In genomic region chr20:1308702-1309095, GRCh38 we compare ENCODE assay signal across 29 cellular contexts.
"Had no signal": no experiment of that assay in that cellular context is flagged by ENCODE, and none has a peak within 500 bp of the region (broad histone marks: within the 10 kb centered on the region; RNA-seq: fewer than 3 reads in every experiment).

No MANE protein-coding gene starts in this region.

- H3K27ac ChIP-seq: coronary artery, gastroesophageal sphincter, heart left ventricle, left lung, lower lobe of right lung, prostate gland, sigmoid colon, stomach, tibial artery, upper lobe of right lung, VCaP had no signal

- H3K9me3 Mint-ChIP-seq: activated CD4-positive, alpha-beta T cell treated with anti-CD3 and anti-CD28 coated beads, Interleukin-2, amount 10 ng/mL, durations not matched to agents 24 days and 14 days; activated CD8-positive, alpha-beta T cell treated with anti-CD3 and anti-CD28 coated beads for 36 hours; activated T-cell treated with anti-CD3 and anti-CD28 coated beads, Interleukin-2, amount 50 U/mL, for 4 hours; activated T-helper 17 cell treated with anti-CD3 and anti-CD28 coated beads, Interleukin-2, amount 50 U/mL, for 72 hours; effector memory CD8-positive, alpha-beta T cell; nephron progenitor cell; stimulated activated naive B cell treated with anti-CD40 and anti-IgM and Interleukin-4, amounts not matched to agents 10 μg/mL and 1 μg/mL and 100 μg/mL, for 72 hours had no signal

- H3K4me3 Mint-ChIP-seq: activated CD4-positive, alpha-beta T cell treated with anti-CD3 and anti-CD28 coated beads, Interleukin-2, amount 10 ng/mL, durations not matched to agents 24 days and 14 days; activated CD8-positive, alpha-beta T cell treated with anti-CD3 and anti-CD28 coated beads for 36 hours; activated T-cell treated with anti-CD3 and anti-CD28 coated beads, Interleukin-2, amount 50 U/mL, for 4 hours; activated T-helper 17 cell treated with anti-CD3 and anti-CD28 coated beads, Interleukin-2, amount 50 U/mL, for 72 hours; effector memory CD8-positive, alpha-beta T cell; nephron progenitor cell; stimulated activated naive B cell treated with anti-CD40 and anti-IgM and Interleukin-4, amounts not matched to agents 10 μg/mL and 1 μg/mL and 100 μg/mL, for 72 hours had no signal

- ATAC-seq: activated CD4-positive, CD25-positive, alpha-beta regulatory T cell treated with anti-CD3 and anti-CD28 coated beads, Interleukin-2, amount 50 U/mL, for 24 hours; activated CD8-positive, alpha-beta T cell treated with anti-CD3 and anti-CD28 coated beads for 36 hours; activated T-cell treated with anti-CD3 and anti-CD28 coated beads, Interleukin-2, amount 50 U/mL, for 4 hours; activated T-helper 17 cell treated with anti-CD3 and anti-CD28 coated beads, Interleukin-2, amount 50 U/mL, for 72 hours; effector memory CD8-positive, alpha-beta T cell; gastroesophageal sphincter; heart left ventricle; left lung; lower lobe of right lung; mucosa of descending colon; stimulated activated naive B cell treated with anti-CD40 and anti-IgM and Interleukin-4, amounts not matched to agents 10 μg/mL and 1 μg/mL and 100 μg/mL, for 72 hours; upper lobe of right lung had no signal

- H3K4me3 ChIP-seq: coronary artery, gastroesophageal sphincter, heart left ventricle, left lung, lower lobe of right lung, mucosa of descending colon, prostate gland, sigmoid colon, stomach, tibial artery, upper lobe of right lung had no signal

- H3K36me3 ChIP-seq: prostate gland, upper lobe of right lung had no signal

- H3K27me3 Mint-ChIP-seq: activated CD4-positive, alpha-beta T cell treated with anti-CD3 and anti-CD28 coated beads, Interleukin-2, amount 10 ng/mL, durations not matched to agents 24 days and 14 days; activated CD8-positive, alpha-beta T cell treated with anti-CD3 and anti-CD28 coated beads for 36 hours; activated T-helper 17 cell treated with anti-CD3 and anti-CD28 coated beads, Interleukin-2, amount 50 U/mL, for 72 hours; stimulated activated naive B cell treated with anti-CD40 and anti-IgM and Interleukin-4, amounts not matched to agents 10 μg/mL and 1 μg/mL and 100 μg/mL, for 72 hours had no signal

- H3K4me1 ChIP-seq: prostate gland, upper lobe of right lung had no signal

- H3K4me1 Mint-ChIP-seq: activated T-helper 17 cell treated with anti-CD3 and anti-CD28 coated beads, Interleukin-2, amount 50 U/mL, for 72 hours had no signal

- H3K27ac Mint-ChIP-seq: activated CD4-positive, alpha-beta T cell treated with anti-CD3 and anti-CD28 coated beads, Interleukin-2, amount 10 ng/mL, durations not matched to agents 24 days and 14 days; activated CD8-positive, alpha-beta T cell treated with anti-CD3 and anti-CD28 coated beads for 36 hours; activated T-helper 17 cell treated with anti-CD3 and anti-CD28 coated beads, Interleukin-2, amount 50 U/mL, for 72 hours; effector memory CD8-positive, alpha-beta T cell; nephron progenitor cell; stimulated activated naive B cell treated with anti-CD40 and anti-IgM and Interleukin-4, amounts not matched to agents 10 μg/mL and 1 μg/mL and 100 μg/mL, for 72 hours had no signal

- H3K27me3 ChIP-seq: gastroesophageal sphincter, heart left ventricle, left lung, sigmoid colon, stomach, tibial artery, upper lobe of right lung had no signal

- H3K9me3 ChIP-seq: gastroesophageal sphincter, heart left ventricle, left lung, lower lobe of right lung, mucosa of descending colon, prostate gland, sigmoid colon, stomach, tibial artery, upper lobe of right lung had no signal

- DNase-seq: activated CD4-positive, alpha-beta T cell treated with anti-CD3 and anti-CD28 coated beads, Interleukin-2, amount 10 ng/mL, durations not matched to agents 24 days and 14 days; activated gamma-delta T cell treated with Interleukin-2 at 50 U/mL for 16 hours; activated naive CD4-positive, alpha-beta T cell treated with anti-CD3 and anti-CD28 coated beads, Interleukin-2, amount 50 U/mL, for 16 hours; activated T-cell treated with anti-CD3 and anti-CD28 coated beads, Interleukin-2, amount 50 U/mL, for 4 hours; cerebellar nuclear complex; effector memory CD8-positive, alpha-beta T cell; heart left ventricle; kidney glomerular epithelial cell; left lung; lower lobe of right lung; nephron progenitor cell; retina; sigmoid colon; small intestine; stimulated activated CD4-positive, alpha-beta T cell treated with anti-CD3 and anti-CD28 coated beads, Interleukin-15, amount 100 ng/mL, for 24 hours; stimulated activated CD4-positive, alpha-beta T cell treated with anti-CD3 and anti-CD28 coated beads, Interleukin-2, amount 100 ng/mL, for 24 hours; stimulated activated naive B cell treated with anti-CD40 and anti-IgM and Interleukin-4, amounts not matched to agents 10 μg/mL and 1 μg/mL and 100 μg/mL, for 72 hours; stomach; T-helper 1 cell; tibial artery; upper lobe of right lung had no signal
